ENCODE assay signal across 12 cellular contexts in the genomic region with DNA sequence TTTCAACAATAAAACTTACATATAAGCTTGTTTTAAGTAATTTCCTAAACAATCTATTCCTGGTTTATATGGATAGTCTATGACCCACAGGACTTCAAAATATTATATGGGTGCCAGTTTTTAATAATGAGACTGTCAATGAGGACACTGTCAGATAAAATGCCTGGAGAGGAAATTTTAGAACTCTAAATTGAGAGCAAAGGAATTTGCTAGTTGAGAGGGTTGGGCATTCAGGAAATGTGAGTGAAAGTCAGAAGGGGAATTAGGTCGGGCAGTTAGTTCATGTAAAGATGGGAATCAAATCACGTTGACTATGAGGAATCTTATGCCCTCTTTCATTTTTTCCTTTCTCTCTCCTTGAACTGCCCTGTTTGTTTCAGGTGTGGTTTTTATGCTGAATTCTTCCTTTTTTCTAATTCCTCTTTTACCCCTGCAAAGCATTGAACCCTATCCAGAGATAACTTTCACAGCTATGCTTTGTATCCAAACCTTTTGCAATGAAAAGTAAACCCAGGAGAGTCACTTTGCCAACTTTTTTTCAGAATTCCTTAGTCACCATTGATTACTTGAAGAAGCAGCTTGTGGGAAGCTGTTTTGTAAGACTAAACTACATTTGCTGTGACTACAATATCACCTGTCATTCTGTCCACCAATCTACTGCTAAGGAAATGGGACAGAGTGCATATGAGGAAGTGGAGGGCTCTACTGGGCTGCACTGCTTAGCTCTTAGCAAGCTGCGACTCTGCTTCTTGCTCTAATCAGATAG. TPM values are rescaled to one million over a fixed set of nuclear protein-coding genes. Genes with fewer than 3 reads are reported as not detected.
A peak's percentile ranks its signal among the peaks of the same experiment; 100 is the strongest.
DNase-seq lines count a peak whose midpoint lies in the region; ATAC-seq and TF ChIP-seq lines count a peak whose summit lies in the region.
"Had no signal": no experiment of that assay in that cellular context is flagged by ENCODE, and none has a peak within 500 bp of the region (broad histone marks: within the 10 kb centered on the region; RNA-seq: fewer than 3 reads in every experiment).

No MANE protein-coding gene starts in this region.

- no peaks in the 10 kb centered on the region for H3K27me3 ChIP-seq in upper lobe of left lung
- H3K27me3 ChIP-seq in dorsolateral prefrontal cortex: no peaks in the 10 kb centered on the region

- H3K36me3 Mint-ChIP-seq in HFFc6 (ENCODE audit: low read depth): peaks cover 11% of the 10 kb centered on the region

- no peaks in the 10 kb centered on the region for H3K9me3 ChIP-seq in upper lobe of left lung

- peak; percentile 20 for DNase-seq in SIG-M5 treated with dmso at 0.1 percent for 504 hours (lab: John Stamatoyannopoulos, UW; ENCODE audit: unreplicated experiment)
- no peak for DNase-seq in SIG-M5 (lab: John Stamatoyannopoulos, UW)
- peak; percentile 78 for DNase-seq in iris pigment epithelial cell (ENCODE audit: low read depth)
- peak in 1 of 2 donors; percentile 68 for DNase-seq in upper lobe of left lung
- DNase-seq in dorsolateral prefrontal cortex: no peak
- no peak for DNase-seq in HFFc6
- no peak for DNase-seq in iPS-NIHi11 (ENCODE audit: low spot score)
- DNase-seq: effector memory CD4-positive, alpha-beta T cell; NCI-H1092 had no signal

- peak; percentile 77 to 84 for ATAC-seq in upper lobe of left lung (ENCODE audit: low FRiP score in 2 of 2)
- ATAC-seq: activated CD4-positive, CD25-positive, alpha-beta regulatory T cell treated with anti-CD3 and anti-CD28 coated beads, Interleukin-2, amount 50 U/mL, for 24 hours had no signal

- no peak for TF ChIP-seq POLR2A in upper lobe of left lung (IDR thresholded peaks at IDR 0.05)

- WGBS in upper lobe of left lung, 2 donors: 35 to 42% methylated on average over 3 of the region's 3 CpGs

- H3K36me3 ChIP-seq in upper lobe of left lung: peaks cover 0 to 52% (median 10%) of the 10 kb centered on the region in 4 donors

- TF ChIP-seq CTCF in VCaP (conservative IDR thresholded peaks at IDR 0.05) (no peak), upper lobe of left lung (IDR thresholded peaks at IDR 0.05) (no peak), dorsolateral prefrontal cortex (IDR thresholded peaks at IDR 0.05 in 54 of 56, conservative IDR thresholded peaks at IDR 0.05 in 2 of 56; ENCODE audit: low read depth in 1 of 56, partially characterized antibody in 56 of 56) (no peak), HFFc6 (IDR thresholded peaks at IDR 0.05) (no peak)

- H3K27ac ChIP-seq in VCaP (peak overlapping the region; percentile 42), upper lobe of left lung (peak overlapping the region; percentile 52 to 70 (median 64)), dorsolateral prefrontal cortex (peak overlapping the region in 1 of 59 donors; percentile 3)

- H3K4me1 Mint-ChIP-seq in HFFc6 (ENCODE audit: low read depth): peaks cover 14% of the 10 kb centered on the region

- H3K4me3 Mint-ChIP-seq in HFFc6: no peak overlapping the region

- TF ChIP-seq EP300 in upper lobe of left lung (IDR thresholded peaks at IDR 0.05): no peak

- H3K9me3 Mint-ChIP-seq in HFFc6: no peaks in the 10 kb centered on the region

- H3K4me3 ChIP-seq in upper lobe of left lung: no peak overlapping the region
- H3K4me3 ChIP-seq in dorsolateral prefrontal cortex: no peak overlapping the region

- intact Hi-C loops in dorsolateral prefrontal cortex (cut with DNase I): no loop called here

- no peaks in the 10 kb centered on the region for H3K27me3 Mint-ChIP-seq in HFFc6 (ENCODE audit: insufficient read depth)

- peaks cover 8 to 45% (median 30%) of the 10 kb centered on the region in 4 donors for H3K4me1 ChIP-seq in upper lobe of left lung

- no peak overlapping the region; the same call in 1 of the 2 replicates for H3K27ac Mint-ChIP-seq in HFFc6

RNA-seq across cellular contexts. Expression of a gene that starts 27.8 kb away (rescaled TPM):
- total RNA-seq in upper lobe of left lung (100 to 1,000 TPM; 130 to 264 (median 200) TPM), dorsolateral prefrontal cortex (100 to 1,000 TPM in 52 of 120 experiments, 10 to 100 TPM in 68; 57.8 to 139 (median 95.3) TPM)
- total RNA-seq in HFFc6 (2021; fragmentation: NEBNext Ultra II Directional; extraction: Animal tissue kit (Norgen Biotek cat#: 25700)): 100 to 1,000 TPM; 104 to 131 (median 117) TPM

RNA-seq across cellular contexts. Expression of a gene that starts 28.3 kb away (rescaled TPM):
- total RNA-seq in upper lobe of left lung (under 1 TPM in 2 of 6 donors, not detected in 4; 0.09 to 0.30 TPM), dorsolateral prefrontal cortex (1 to 10 TPM in 9 of 120 experiments, under 1 TPM in 64, not detected in 47; 0.16 to 1.6 (median 0.41) TPM)
- not detected for total RNA-seq in HFFc6 (2021; fragmentation: NEBNext Ultra II Directional; extraction: Animal tissue kit (Norgen Biotek cat#: 25700))
- total RNA-seq: A172 had no signal

Comparison
In these comparisons a context has a peak if more than half of its experiments do, and no peak if none do; other contexts are left out.
1. DNase-seq: peak in SIG-M5 treated with dmso at 0.1 percent for 504 hours (single experiment) and iris pigment epithelial cell (single experiment); none in SIG-M5 (single experiment), dorsolateral prefrontal cortex (0 of 10), HFFc6 (single experiment) and iPS-NIHi11 (single experiment).